ENCODE assay signal across 8 cellular contexts in the genomic region with DNA sequence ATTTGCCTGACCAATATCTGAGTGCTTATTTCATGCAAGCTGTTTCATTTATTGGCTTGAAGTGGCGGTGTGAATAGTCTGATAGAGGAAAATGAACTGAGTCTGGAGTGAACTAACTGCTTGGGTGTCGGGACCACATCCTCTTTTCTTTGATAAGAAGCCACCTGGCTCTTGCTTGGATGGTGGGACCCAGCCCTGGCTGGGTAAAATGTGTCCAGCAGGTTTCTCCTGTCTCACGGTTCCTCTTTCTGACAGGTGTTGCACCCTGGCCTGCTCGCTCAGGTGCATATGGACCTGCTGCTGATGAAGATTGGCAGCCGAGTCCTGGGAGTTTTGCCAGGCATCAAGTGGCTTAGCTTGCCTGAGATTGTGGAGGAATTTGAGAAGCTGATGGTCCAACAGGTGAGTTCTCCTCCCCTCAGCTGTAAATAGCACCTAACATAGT. TPM values are rescaled to one million over a fixed set of nuclear protein-coding genes. Genes with fewer than 3 reads are reported as not detected.
DNase-seq lines count a peak whose midpoint lies in the region; ATAC-seq and TF ChIP-seq lines count a peak whose summit lies in the region.

No MANE protein-coding gene starts in this region.

- peak; percentile 51 for DNase-seq in GM06990 (ENCODE audit: extremely low read depth, insufficient read length)
- DNase-seq in H9 = no peak
- DNase-seq in RPMI8226 = peak; percentile 98
- DNase-seq in NCI-H146 (lab: John Stamatoyannopoulos, UW) = no peak
- DNase-seq in NOMO-1 treated with dmso at 0.1 percent for 144 hours (lab: John Stamatoyannopoulos, UW; ENCODE audit: unreplicated experiment) = no peak
- no peak for DNase-seq in central memory CD4-positive, alpha-beta T cell

- H3K9me3 ChIP-seq in H9 (ENCODE audit: control insufficient read depth, low read depth, low read length) (no peaks in the 10 kb centered on the region), mucosa of rectum (ENCODE audit: control insufficient read depth in 2 of 2, low read length in 2 of 2) (no peaks in the 10 kb centered on the region)

- H3K79me1 ChIP-seq in H9 (ENCODE audit: insufficient read depth, low read depth, low read length, poor library complexity, severe bottlenecking) = no peaks in the 10 kb centered on the region

- no peak overlapping the region for H3K18ac ChIP-seq in H9 (ENCODE audit: insufficient read length, low read depth, low read length)

- no peak overlapping the region for H2AK5ac ChIP-seq in H9 (ENCODE audit: insufficient read length, low read length)

- H3K4me3 ChIP-seq in GM06990 (replicated peaks; ENCODE audit: low read depth, low read length) = no peak overlapping the region
- H3K4me3 ChIP-seq in mucosa of rectum (ENCODE audit: low read length in 2 of 2) = peak overlapping the region; percentile 76 to 80

- peak overlapping the region in 1 of 2 experiments; percentile 67; a peak in 3 of 5 replicates for H3K4me3 Mint-ChIP-seq in H9

- H3K79me2 ChIP-seq in H9 (ENCODE audit: insufficient read depth, low read length) = no peaks in the 10 kb centered on the region

- H2BK20ac ChIP-seq in H9 (ENCODE audit: low read depth, low read length, poor library complexity, severe bottlenecking) = no peak overlapping the region

- no peak overlapping the region for H3K27ac ChIP-seq in H9 (ENCODE audit: insufficient read length, low read depth, low read length)
- peak overlapping the region; percentile 87 to 89 for H3K27ac ChIP-seq in mucosa of rectum (ENCODE audit: low read depth in 2 of 2, low read length in 2 of 2)

- no peak overlapping the region for H2BK15ac ChIP-seq in H9 (ENCODE audit: low read depth, low read length)

- H3K27me3 Mint-ChIP-seq in H9 (ENCODE audit: low read depth) = peaks cover 3% of the 10 kb centered on the region; the same call in 1 of the 2 replicates

- TF ChIP-seq CTCF in GM06990 (IDR thresholded peaks at IDR 0.05; ENCODE audit: insufficient read depth, low read length, poor library complexity, severe bottlenecking) (no peak), H9 (conservative IDR thresholded peaks at IDR 0.05) (no peak)

- no peak overlapping the region for H2AFZ ChIP-seq in H9 (ENCODE audit: low read length)

- H3K9me3 Mint-ChIP-seq in H9 = no peaks in the 10 kb centered on the region

- no peak overlapping the region for H2BK12ac ChIP-seq in H9 (ENCODE audit: insufficient read length, low read depth, low read length)

- no CpG with 5 or more reads among the region's 5 CpGs for WGBS in H9 (ENCODE audit: extremely low coverage, insufficient read length, low lambda C conversion rate)

- H3K14ac ChIP-seq in H9 (ENCODE audit: insufficient read depth, low read length) = no peak overlapping the region

- no peak overlapping the region for H2BK5ac ChIP-seq in H9 (ENCODE audit: insufficient read length, low read length)

- no peak for ATAC-seq in GM21381 (IDR thresholded peaks at IDR 0.05; ENCODE audit: unreplicated experiment)

- no peak overlapping the region for H3K56ac ChIP-seq in H9 (ENCODE audit: insufficient read length, low read depth, low read length)

- H3K36me3 ChIP-seq in GM06990 (ENCODE audit: control insufficient read depth, insufficient read depth, low read length) = no peaks in the 10 kb centered on the region; the same call in 1 of the 2 replicates
- H3K36me3 ChIP-seq in mucosa of rectum (ENCODE audit: control insufficient read depth in 2 of 2, insufficient read depth in 2 of 2, low read length in 2 of 2) = peaks cover 11 to 14% of the 10 kb centered on the region in 2 donors

- H3K27ac Mint-ChIP-seq in H9 = no peak overlapping the region

- H3K4me1 ChIP-seq in H9 (ENCODE audit: insufficient read depth, low read length) = no peaks in the 10 kb centered on the region; the same call in 1 of the 2 replicates
- H3K4me1 ChIP-seq in mucosa of rectum (ENCODE audit: control insufficient read depth in 2 of 2, insufficient read depth in 2 of 2, low read length in 2 of 2) = peaks cover 21 to 28% of the 10 kb centered on the region in 2 donors

- H4K5ac ChIP-seq in H9 (ENCODE audit: insufficient read length, low read depth, low read length) = no peak overlapping the region

- no peak overlapping the region for H3K4ac ChIP-seq in H9 (ENCODE audit: low read depth, low read length)

- H3T11ph ChIP-seq in H9 (ENCODE audit: low read length) = no peak overlapping the region

- H4K91ac ChIP-seq in H9 (ENCODE audit: insufficient read length, low read depth, low read length) = no peak overlapping the region

- H3K4me1 Mint-ChIP-seq in H9 = peaks cover 15 to 18% of the 10 kb centered on the region in 2 experiments

- peaks cover 1 to 9% (median 4%) of the 10 kb centered on the region in 3 experiments; a peak in 6 of 7 replicates for H3K36me3 Mint-ChIP-seq in H9 (ENCODE audit: insufficient read depth in 1 of 3, low read depth in 3 of 3)

- peaks cover 6% of the 10 kb centered on the region for H3K23me2 ChIP-seq in H9 (ENCODE audit: insufficient read length, low read depth, low read length, poor library complexity, severe bottlenecking)

- H2BK120ac ChIP-seq in H9 (ENCODE audit: low read depth, low read length, poor library complexity, severe bottlenecking) = no peak overlapping the region

- no peak overlapping the region for H3K23ac ChIP-seq in H9 (ENCODE audit: insufficient read length, low read depth, low read length)

- H4K8ac ChIP-seq in H9 (replicated peaks; ENCODE audit: insufficient read length, low read depth, low read length) = no peak overlapping the region

- H3K27me3 ChIP-seq in GM06990 (replicated peaks; ENCODE audit: control insufficient read depth, insufficient read depth, low read length) (no peaks in the 10 kb centered on the region), H9 (ENCODE audit: insufficient read depth, low read length) (no peaks in the 10 kb centered on the region; the same call in 1 of the 2 replicates), mucosa of rectum (ENCODE audit: control insufficient read depth in 2 of 2, insufficient read depth in 2 of 2, low read length in 2 of 2) (no peaks in the 10 kb centered on the region)

- H4K20me1 ChIP-seq in H9 (ENCODE audit: control insufficient read depth, insufficient read depth, insufficient read length) = no peaks in the 10 kb centered on the region

- H3K4me2 ChIP-seq in H9 (ENCODE audit: insufficient read depth, insufficient read length, low read length) = peak overlapping the region; percentile 55

- H3K9ac ChIP-seq in H9 (ENCODE audit: extremely low read depth, insufficient read length, low read length) = no peak overlapping the region
- peak overlapping the region; percentile 90 to 96 for H3K9ac ChIP-seq in mucosa of rectum (ENCODE audit: low read depth in 1 of 2, low read length in 2 of 2)

RNA-seq across cellular contexts. Expression of a gene that starts 1.6 kb away (rescaled TPM):
- 12.3 and 12.4 TPM in 2 replicates for total RNA-seq in H9 (2021)

RNA-seq across cellular contexts. Expression of a gene that starts 22.1 kb away (rescaled TPM):
- total RNA-seq in H9 (2021) = 177 and 185 TPM in 2 replicates

RNA-seq across cellular contexts. Expression of a gene that starts 33.8 kb away (rescaled TPM):
- 7.3 and 8.2 TPM in 2 replicates for total RNA-seq in H9 (2021)

Comparison
In these comparisons a context has a peak if more than half of its experiments do, and no peak if none do; other contexts are left out.
1. DNase-seq: peak in GM06990 (single experiment) and RPMI8226 (single experiment); none in H9 (single experiment), NCI-H146 (single experiment), NOMO-1 treated with dmso at 0.1 percent for 144 hours (single experiment) and central memory CD4-positive, alpha-beta T cell (single experiment).